21 cellular contexts compared by ENCODE assay signal in the genomic region with DNA sequence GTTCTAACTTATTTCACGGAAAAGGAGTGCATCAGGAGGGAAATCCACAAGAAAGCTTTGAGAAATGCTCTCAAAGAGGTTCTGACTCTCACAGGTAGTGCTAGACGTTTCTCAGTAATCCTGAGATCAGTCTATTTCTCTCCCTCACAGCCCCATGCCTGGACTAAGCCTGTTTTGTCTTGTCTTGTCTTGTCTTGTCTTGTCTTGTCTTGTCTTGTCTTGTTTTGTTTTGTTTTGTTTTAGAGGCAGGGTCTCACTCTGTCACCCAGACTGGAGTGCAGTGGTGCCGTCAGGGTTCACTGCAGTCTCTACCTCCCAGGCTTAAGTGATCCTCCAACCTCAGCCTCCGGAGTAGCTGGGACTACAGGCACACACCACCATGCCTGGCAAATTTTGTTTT.
A peak's percentile ranks its signal among the peaks of the same experiment; 100 is the strongest.
DNase-seq lines count a peak whose midpoint lies in the region; ATAC-seq, FAIRE-seq and TF ChIP-seq lines count a peak whose summit lies in the region.
"Had no signal": no experiment of that assay in that cellular context is flagged by ENCODE, and none has a peak within 500 bp of the region (broad histone marks: within the 10 kb centered on the region; RNA-seq: fewer than 3 reads in every experiment).

No MANE protein-coding gene starts in this region.

- H3K36me3 Mint-ChIP-seq in activated naive CD4-positive, alpha-beta T cell treated with anti-CD3 and anti-CD28 coated beads for 36 hours (ENCODE audit: low read depth), result no peaks in the 10 kb centered on the region
- H3K36me3 Mint-ChIP-seq in activated naive CD4-positive, alpha-beta T cell treated with anti-CD3 and anti-CD28 coated beads, Interleukin-2, amount 10 ng/mL, durations not matched to agents 7 days and 5 days, result no peaks in the 10 kb centered on the region
- no peaks in the 10 kb centered on the region for H3K36me3 Mint-ChIP-seq in T-helper 17 cell (ENCODE audit: low read depth)
- no peaks in the 10 kb centered on the region for H3K36me3 Mint-ChIP-seq in nephron progenitor cell (ENCODE audit: low read depth)
- H3K36me3 Mint-ChIP-seq: CD14-positive monocyte had no signal

- no peak for TF ChIP-seq POLR2A in GM12892 (IDR thresholded peaks at IDR 0.05; ENCODE audit: low read depth, low read length)

- no peaks in the 10 kb centered on the region for H3K9me3 Mint-ChIP-seq in activated naive CD4-positive, alpha-beta T cell treated with anti-CD3 and anti-CD28 coated beads for 36 hours
- H3K9me3 Mint-ChIP-seq in activated naive CD4-positive, alpha-beta T cell treated with anti-CD3 and anti-CD28 coated beads, Interleukin-2, amount 10 ng/mL, durations not matched to agents 7 days and 5 days, result no peaks in the 10 kb centered on the region
- H3K9me3 Mint-ChIP-seq in nephron progenitor cell, result no peaks in the 10 kb centered on the region
- H3K9me3 Mint-ChIP-seq: CD14-positive monocyte had no signal

- no peak for ATAC-seq in T-helper 17 cell
- ATAC-seq in GM21390 (IDR thresholded peaks at IDR 0.05; ENCODE audit: unreplicated experiment), result no peak
- ATAC-seq: body of pancreas had no signal

- TF ChIP-seq CTCF in nephron progenitor cell (IDR thresholded peaks at IDR 0.05), result no peak

- H3K9me3 ChIP-seq in T-helper 17 cell (ENCODE audit: control insufficient read depth, low read length, poor library complexity, severe bottlenecking), result no peaks in the 10 kb centered on the region
- H3K9me3 ChIP-seq: body of pancreas, MG63, right atrium auricular region, spleen, tibial nerve had no signal

- H3K4me3 Mint-ChIP-seq in activated naive CD4-positive, alpha-beta T cell treated with anti-CD3 and anti-CD28 coated beads for 36 hours, result no peak overlapping the region
- H3K4me3 Mint-ChIP-seq in activated naive CD4-positive, alpha-beta T cell treated with anti-CD3 and anti-CD28 coated beads, Interleukin-2, amount 10 ng/mL, durations not matched to agents 7 days and 5 days, result no peak overlapping the region
- H3K4me3 Mint-ChIP-seq in T-helper 17 cell (no peak overlapping the region), nephron progenitor cell (no peak overlapping the region)
- H3K4me3 Mint-ChIP-seq: CD14-positive monocyte had no signal

- peak overlapping the region; percentile 82 for H3K27ac Mint-ChIP-seq in activated naive CD4-positive, alpha-beta T cell treated with anti-CD3 and anti-CD28 coated beads for 36 hours
- H3K27ac Mint-ChIP-seq in activated naive CD4-positive, alpha-beta T cell treated with anti-CD3 and anti-CD28 coated beads, Interleukin-2, amount 10 ng/mL, durations not matched to agents 7 days and 5 days, result no peak overlapping the region
- peak overlapping the region; percentile 72 for H3K27ac Mint-ChIP-seq in T-helper 17 cell
- peak overlapping the region; percentile 90 for H3K27ac Mint-ChIP-seq in nephron progenitor cell

- no peaks in the 10 kb centered on the region for H3K27me3 Mint-ChIP-seq in activated naive CD4-positive, alpha-beta T cell treated with anti-CD3 and anti-CD28 coated beads for 36 hours (ENCODE audit: low read depth)
- H3K27me3 Mint-ChIP-seq in activated naive CD4-positive, alpha-beta T cell treated with anti-CD3 and anti-CD28 coated beads, Interleukin-2, amount 10 ng/mL, durations not matched to agents 7 days and 5 days, result no peaks in the 10 kb centered on the region
- H3K27me3 Mint-ChIP-seq in T-helper 17 cell (no peaks in the 10 kb centered on the region), nephron progenitor cell (ENCODE audit: low read depth, poor library complexity) (peaks cover 8% of the 10 kb centered on the region)

- FAIRE-seq in GM12892 (lab: Jason Lieb, UNC) (peak; percentile 82), GM19239 (lab: Jason Lieb, UNC) (no peak)

- CTCF ChIA-PET in activated naive CD4-positive, alpha-beta T cell treated with anti-CD3 and anti-CD28 coated beads for 36 hours (lab: Charles Lee), result interaction anchor here (0.9 to 2.8 kb wide), 3 partner anchors 36 to 55 kb away, joined by 3 to 10 read pairs (median 3); no protein-coding TSS in a partner anchor
- CTCF ChIA-PET in activated naive CD4-positive, alpha-beta T cell treated with anti-CD3 and anti-CD28 coated beads, Interleukin-2, amount 10 ng/mL, durations not matched to agents 7 days and 5 days (lab: Charles Lee), result no interaction called here

- peak; percentile 27 for DNase-seq in activated naive CD4-positive, alpha-beta T cell treated with anti-CD3 and anti-CD28 coated beads for 36 hours
- no peak for DNase-seq in activated naive CD4-positive, alpha-beta T cell treated with anti-CD3 and anti-CD28 coated beads, Interleukin-2, amount 10 ng/mL, durations not matched to agents 7 days and 5 days
- no peak for DNase-seq in GM12892 (ENCODE audit: insufficient read length)
- no peak for DNase-seq in T-helper 17 cell
- no peak for DNase-seq in nephron progenitor cell
- no peak for DNase-seq in GM19239 (ENCODE audit: insufficient read length, low spot score)
- no peak for DNase-seq in DMS114 treated with DMSO at 0.1 percent for 48 hours (lab: John Stamatoyannopoulos, UW; ENCODE audit: unreplicated experiment)
- DNase-seq: activated CD4-positive, alpha-beta T cell treated with anti-CD3 and anti-CD28 coated beads, Interleukin-2, amount 50 U/mL, for 4 hours; body of pancreas; cerebellar nuclear complex; dorsolateral prefrontal cortex; GOT3; MG63; NCI-H2081; NCI-H510A; spleen; stimulated activated CD4-positive, alpha-beta T cell treated with anti-CD3 and anti-CD28 coated beads, Interleukin-4, amount 100 ng/mL, for 24 hours had no signal

- H3K4me1 Mint-ChIP-seq in activated naive CD4-positive, alpha-beta T cell treated with anti-CD3 and anti-CD28 coated beads for 36 hours (ENCODE audit: low read depth), result peaks cover 38% of the 10 kb centered on the region
- H3K4me1 Mint-ChIP-seq in activated naive CD4-positive, alpha-beta T cell treated with anti-CD3 and anti-CD28 coated beads, Interleukin-2, amount 10 ng/mL, durations not matched to agents 7 days and 5 days, result peaks cover 23% of the 10 kb centered on the region
- H3K4me1 Mint-ChIP-seq in T-helper 17 cell (peaks cover 19% of the 10 kb centered on the region), nephron progenitor cell (peaks cover 27% of the 10 kb centered on the region)

- intact Hi-C loops in activated naive CD4-positive, alpha-beta T cell treated with anti-CD3 and anti-CD28 coated beads for 36 hours (cut with micrococcal nuclease), result loop anchor here (1.0 to 2.0 kb wide), 15 partner anchors 11 to 588 kb away; no protein-coding TSS in a partner anchor
